ENCODE assay signal across 8 cellular contexts in the genomic region with DNA sequence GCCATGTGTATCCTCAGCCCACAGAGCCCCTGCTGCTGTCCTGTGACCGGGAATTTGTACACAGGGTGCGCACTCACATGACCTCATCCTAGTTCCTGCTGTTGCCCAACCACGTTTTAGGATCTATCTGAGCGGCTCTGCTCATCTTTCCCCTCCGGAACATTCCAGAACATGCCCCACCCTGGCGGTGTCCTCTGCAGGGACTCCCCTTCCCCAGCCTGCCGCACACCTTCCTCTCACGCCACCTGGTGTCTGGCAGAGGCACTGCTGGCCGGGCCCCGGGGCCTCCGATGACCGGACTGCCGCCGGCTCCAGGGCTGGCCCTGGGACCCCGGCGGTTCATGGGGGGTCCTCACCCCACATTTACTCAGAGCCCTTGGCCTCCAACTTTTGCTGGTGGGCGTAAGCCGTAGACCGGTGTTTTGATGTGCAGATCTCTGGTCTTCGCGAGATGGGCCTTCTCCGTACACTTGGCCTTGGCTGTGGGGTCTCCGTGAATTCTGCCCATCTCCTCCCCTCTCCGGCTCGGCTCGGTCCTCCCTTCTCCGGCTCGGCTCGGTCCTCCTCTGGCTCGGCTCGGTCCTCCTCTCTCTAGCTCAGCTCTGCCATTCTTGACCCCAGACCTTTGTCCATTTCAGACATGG. TPM values are rescaled to one million over a fixed set of nuclear protein-coding genes. Genes with fewer than 3 reads are reported as not detected.
A peak's percentile ranks its signal among the peaks of the same experiment; 100 is the strongest.
DNase-seq lines count a peak whose midpoint lies in the region; ATAC-seq, FAIRE-seq and TF ChIP-seq lines count a peak whose summit lies in the region.

No MANE protein-coding gene starts in this region.

- TF ChIP-seq POLR2A in endothelial cell of umbilical vein (IDR thresholded peaks at IDR 0.05; ENCODE audit: low read depth, low read length) (no peak), vagina (IDR thresholded peaks at IDR 0.05) (no peak)

- CTCF ChIA-PET in activated CD4-positive, alpha-beta memory T cell treated with anti-CD3 and anti-CD28 coated beads for 36 hours (lab: Charles Lee), result interaction anchor here (1.3 to 5.4 kb wide), 3 partner anchors 31 to 137 kb away, joined by 5 to 45 read pairs (median 5); a partner anchor contains a TSS
- CTCF ChIA-PET in endothelial cell of umbilical vein (lab: Charles Lee), result interaction anchor here (1.0 to 3.5 kb wide), 3 partner anchors 31 to 241 kb away, joined by 3 to 57 read pairs (median 13); no protein-coding TSS in a partner anchor

- DNase-seq in CD1c-positive myeloid dendritic cell (ENCODE audit: extremely low spot score), result peak; percentile 45
- DNase-seq in HL-60 (ENCODE audit: low read depth in 1 of 2, low spot score in 1 of 2), result peak in 1 of 2 experiments; percentile 25
- DNase-seq in activated CD4-positive, alpha-beta memory T cell treated with anti-CD3 and anti-CD28 coated beads for 36 hours, result peak; percentile 55
- DNase-seq in endothelial cell of umbilical vein (ENCODE audit: low read depth, low spot score), result peak; percentile 25
- DNase-seq in vagina (ENCODE audit: extremely low spot score in 2 of 2), result no peak

- no peaks in the 10 kb centered on the region for H3K36me3 ChIP-seq in endothelial cell of umbilical vein (ENCODE audit: control insufficient read depth in 2 of 2, extremely low read depth in 1 of 2, insufficient read depth in 2 of 2, low read length in 2 of 2)
- no peaks in the 10 kb centered on the region for H3K36me3 ChIP-seq in vagina

- peaks cover 14% of the 10 kb centered on the region for H3K9me3 Mint-ChIP-seq in activated CD4-positive, alpha-beta memory T cell treated with anti-CD3 and anti-CD28 coated beads for 36 hours
- H3K9me3 Mint-ChIP-seq in nephron, result peaks cover 22% of the 10 kb centered on the region

- H3K9ac ChIP-seq in endothelial cell of umbilical vein (replicated peaks; ENCODE audit: extremely low read depth, insufficient read depth, low read length), result no peak overlapping the region

- H3K4me2 ChIP-seq in endothelial cell of umbilical vein (ENCODE audit: insufficient read depth, low read length), result no peak overlapping the region

- peaks cover 4% of the 10 kb centered on the region for H3K36me3 Mint-ChIP-seq in activated CD4-positive, alpha-beta memory T cell treated with anti-CD3 and anti-CD28 coated beads for 36 hours
- H3K36me3 Mint-ChIP-seq in nephron (ENCODE audit: low read depth), result peaks cover 20% of the 10 kb centered on the region

- TF ChIP-seq CTCF in HL-60 (IDR thresholded peaks at IDR 0.05; ENCODE audit: insufficient read depth, low read length) (peak; percentile 44), endothelial cell of umbilical vein (IDR thresholded peaks at IDR 0.05; ENCODE audit: extremely low read depth in 1 of 2, insufficient read depth in 1 of 2, low read depth in 1 of 2, low read length in 2 of 2) (peak; percentile 76 to 91), nephron (IDR thresholded peaks at IDR 0.05; ENCODE audit: unreplicated experiment in 3 of 3) (peak; percentile 61 to 79 (median 71)), vagina (IDR thresholded peaks at IDR 0.05) (peak in 2 of 3 experiments; percentile 48 to 65)

- H3K27me3 ChIP-seq in HL-60 (ENCODE audit: insufficient read depth, poor library complexity, severe bottlenecking), result peaks cover 13% of the 10 kb centered on the region
- no peaks in the 10 kb centered on the region for H3K27me3 ChIP-seq in endothelial cell of umbilical vein (ENCODE audit: control insufficient read depth in 2 of 2, insufficient read depth in 2 of 2, low read length in 2 of 2)
- H3K27me3 ChIP-seq in vagina, result no peaks in the 10 kb centered on the region

- H2AFZ ChIP-seq in endothelial cell of umbilical vein (ENCODE audit: low read depth, low read length), result no peak overlapping the region

- no peaks in the 10 kb centered on the region for H3K9me3 ChIP-seq in endothelial cell of umbilical vein (replicated peaks; ENCODE audit: control insufficient read depth, insufficient read depth, low read length)
- no peaks in the 10 kb centered on the region for H3K9me3 ChIP-seq in vagina

- ATAC-seq in GM19463 (IDR thresholded peaks at IDR 0.05; ENCODE audit: unreplicated experiment) (no peak), GM21576 (IDR thresholded peaks at IDR 0.05; ENCODE audit: unreplicated experiment) (no peak)

- H3K27ac ChIP-seq in HL-60 (replicated peaks) (no peak overlapping the region), endothelial cell of umbilical vein (ENCODE audit: insufficient read depth, low read depth, low read length) (no peak overlapping the region), vagina (no peak overlapping the region)

- H3K9me1 ChIP-seq in endothelial cell of umbilical vein (replicated peaks; ENCODE audit: control insufficient read depth, extremely low read depth, insufficient read depth, low read length), result no peaks in the 10 kb centered on the region

- BruUV-seq in endothelial cell of umbilical vein (replicated peaks; lab: Mats Ljungman, UMichigan), result no TSS peak

- dilution Hi-C loops in endothelial cell of umbilical vein (cut with MboI; ENCODE audit: extremely low pct_ligation_motif_present, low sequenced_read_pairs), result no loop called here

- no peak overlapping the region for H3K27ac Mint-ChIP-seq in activated CD4-positive, alpha-beta memory T cell treated with anti-CD3 and anti-CD28 coated beads for 36 hours
- H3K27ac Mint-ChIP-seq in nephron, result no peak overlapping the region

- no peak overlapping the region for H3K4me3 Mint-ChIP-seq in activated CD4-positive, alpha-beta memory T cell treated with anti-CD3 and anti-CD28 coated beads for 36 hours
- no peak overlapping the region for H3K4me3 Mint-ChIP-seq in nephron

- H3K4me1 ChIP-seq in endothelial cell of umbilical vein (ENCODE audit: control insufficient read depth, extremely low read depth, insufficient read depth, low read length) (no peaks in the 10 kb centered on the region), vagina (peaks cover 11% of the 10 kb centered on the region)

- no peaks in the 10 kb centered on the region for H3K27me3 Mint-ChIP-seq in activated CD4-positive, alpha-beta memory T cell treated with anti-CD3 and anti-CD28 coated beads for 36 hours
- peaks cover 5% of the 10 kb centered on the region for H3K27me3 Mint-ChIP-seq in nephron (ENCODE audit: low read depth)

- intact Hi-C loops in activated CD4-positive, alpha-beta memory T cell treated with anti-CD3 and anti-CD28 coated beads for 36 hours (cut with micrococcal nuclease), result loop anchor here (2.0 kb wide), 1 partner anchor 31 kb away; no protein-coding TSS in a partner anchor
- intact Hi-C loops in endothelial cell of umbilical vein (cut with micrococcal nuclease) (loop anchor here (1.0 kb wide), 1 partner anchor 31 kb away; no protein-coding TSS in a partner anchor), vagina (cut with DNase I) (no loop called here)

- no peaks in the 10 kb centered on the region for H3K4me1 Mint-ChIP-seq in activated CD4-positive, alpha-beta memory T cell treated with anti-CD3 and anti-CD28 coated beads for 36 hours (ENCODE audit: low read depth)
- H3K4me1 Mint-ChIP-seq in nephron, result no peaks in the 10 kb centered on the region

- no peaks in the 10 kb centered on the region for H4K20me1 ChIP-seq in endothelial cell of umbilical vein (replicated peaks; ENCODE audit: control insufficient read depth, extremely low read depth, insufficient read depth, low read length)

- no peaks in the 10 kb centered on the region for H3K79me2 ChIP-seq in endothelial cell of umbilical vein (ENCODE audit: control insufficient read depth, insufficient read depth, low read length)

- POLR2A ChIA-PET in activated CD4-positive, alpha-beta memory T cell treated with anti-CD3 and anti-CD28 coated beads for 36 hours (lab: Charles Lee), result no interaction called here
- POLR2A ChIA-PET in endothelial cell of umbilical vein (lab: Charles Lee), result no interaction called here

- H3K4me3 ChIP-seq in HL-60 (replicated peaks; ENCODE audit: insufficient read depth, low read length) (no peak overlapping the region), endothelial cell of umbilical vein (replicated peaks in 1 of 3; ENCODE audit: insufficient read depth in 1 of 3, low read depth in 1 of 3, low read length in 3 of 3) (no peak overlapping the region), vagina (no peak overlapping the region)

- peak; percentile 12 for FAIRE-seq in endothelial cell of umbilical vein (lab: Jason Lieb, UNC)

TF ChIP-seq in endothelial cell of umbilical vein, 7 proteins besides CTCF, POLR2A, EP300 and RAD21:
- TF ChIP-seq POLR2AphosphoS5 (IDR thresholded peaks at IDR 0.05; ENCODE audit: insufficient read depth, low read depth, low read length), result peak; percentile 5
- no peak for TF ChIP-seq MYC (IDR thresholded peaks at IDR 0.05; ENCODE audit: low read depth, low read length)

RNA-seq across cellular contexts. Expression of a gene that starts 29.5 kb away (rescaled TPM):
- under 1 TPM; 0.17 to 0.24 TPM for total RNA-seq in activated CD4-positive, alpha-beta memory T cell treated with anti-CD3 and anti-CD28 coated beads for 36 hours
- total RNA-seq in endothelial cell of umbilical vein (0.51 and 1.3 TPM in 2 replicates), vagina (6.4 TPM)
- polyA plus RNA-seq in endothelial cell of umbilical vein, result 0.52 and 0.80 TPM in 2 replicates
- polyA plus RNA-seq in endothelial cell of umbilical vein (2011; cell fraction: cytosol; rRNA removed), result 0.21 and 0.27 TPM in 2 replicates
- 0.75 and 0.87 TPM in 2 replicates for polyA plus RNA-seq in endothelial cell of umbilical vein (2011; cell fraction: nucleus; rRNA removed)
- 0.20 and 0.57 TPM in 2 replicates for polyA plus RNA-seq in endothelial cell of umbilical vein (2012)
- polyA minus RNA-seq in endothelial cell of umbilical vein, result 0.13 TPM in 1 of 2 replicates, not detected in the other
- polyA minus RNA-seq in endothelial cell of umbilical vein (2011; cell fraction: cytosol; rRNA and poly(A)+ RNA removed), result 10.7 TPM
- polyA minus RNA-seq in endothelial cell of umbilical vein (2011; cell fraction: nucleus; rRNA and poly(A)+ RNA removed), result 0.34 and 0.58 TPM in 2 replicates

Comparison
In these comparisons a context has a peak if more than half of its experiments do, and no peak if none do; other contexts are left out.
1. DNase-seq: peak in CD1c-positive myeloid dendritic cell (single experiment), activated CD4-positive, alpha-beta memory T cell treated with anti-CD3 and anti-CD28 coated beads for 36 hours (single experiment) and endothelial cell of umbilical vein (single experiment); none in vagina (0 of 2).
2. Peak in every context shown above with its lines, with median percentiles within 50 percentile points of each other: CTCF ChIP-seq.